Comparison of ENCODE assay signal across 19 cellular contexts in genomic region chr3:126798521-126798920, GRCh38.
"Had no signal": no experiment of that assay in that cellular context is flagged by ENCODE, and none has a peak within 500 bp of the region (broad histone marks: within the 10 kb centered on the region; RNA-seq: fewer than 3 reads in every experiment).

No MANE protein-coding gene starts in this region.

- H3K4me1 ChIP-seq: ascending aorta, left ventricle myocardium inferior, prostate gland, thyroid gland, upper lobe of right lung had no signal

- H3K27ac Mint-ChIP-seq: activated T-cell treated with anti-CD3 and anti-CD28 coated beads, Interleukin-2, amount 50 U/mL, for 24 hours; activated T-helper 17 cell treated with anti-CD3 and anti-CD28 coated beads, Interleukin-2, amount 50 U/mL, for 72 hours; natural killer cell; stimulated activated naive CD8-positive, alpha-beta T cell treated with anti-CD3 and anti-CD28 coated beads, Interleukin-15, Interleukin-2, amounts not matched to agents 100 ng/mL and 50 ng/mL, for 24 hours had no signal

- H3K4me3 Mint-ChIP-seq: activated T-cell treated with anti-CD3 and anti-CD28 coated beads, Interleukin-2, amount 50 U/mL, for 24 hours; activated T-helper 17 cell treated with anti-CD3 and anti-CD28 coated beads, Interleukin-2, amount 50 U/mL, for 72 hours; natural killer cell; stimulated activated naive CD8-positive, alpha-beta T cell treated with anti-CD3 and anti-CD28 coated beads, Interleukin-15, Interleukin-2, amounts not matched to agents 100 ng/mL and 50 ng/mL, for 24 hours; WTC11 had no signal

- H3K9me3 ChIP-seq: ascending aorta, ovary, prostate gland, thyroid gland, upper lobe of right lung had no signal

- H3K27me3 ChIP-seq: ascending aorta, ovary, thyroid gland, upper lobe of right lung had no signal

- H3K27me3 Mint-ChIP-seq: activated T-cell treated with anti-CD3 and anti-CD28 coated beads, Interleukin-2, amount 50 U/mL, for 24 hours; activated T-helper 17 cell treated with anti-CD3 and anti-CD28 coated beads, Interleukin-2, amount 50 U/mL, for 72 hours; stimulated activated naive CD8-positive, alpha-beta T cell treated with anti-CD3 and anti-CD28 coated beads, Interleukin-15, Interleukin-2, amounts not matched to agents 100 ng/mL and 50 ng/mL, for 24 hours had no signal

- H3K4me3 ChIP-seq: ascending aorta, left ventricle myocardium inferior, ovary, prostate gland, thyroid gland, upper lobe of right lung had no signal

- H3K4me1 Mint-ChIP-seq: activated T-helper 17 cell treated with anti-CD3 and anti-CD28 coated beads, Interleukin-2, amount 50 U/mL, for 72 hours had no signal

- H3K36me3 ChIP-seq: ovary, prostate gland, thyroid gland, upper lobe of right lung had no signal

- DNase-seq: activated CD8-positive, alpha-beta memory T cell treated with anti-CD3 and anti-CD28 coated beads, Interleukin-2, amount 50 U/mL, for 4 hours; activated T-cell treated with anti-CD3 and anti-CD28 coated beads, Interleukin-2, amount 50 U/mL, for 24 hours; cortex of kidney; erythroblast; hippocampal formation; left ventricle myocardium inferior; midbrain; natural killer cell; ovary; stimulated activated CD4-positive, alpha-beta T cell treated with anti-CD3 and anti-CD28 coated beads, Interleukin-12 subunit alpha, Interleukin-12 subunit beta, amount 100 ng/mL, for 4 hours; substantia nigra; T-helper 9 cell; thyroid gland; upper lobe of right lung had no signal

- H3K27ac ChIP-seq: ascending aorta, left ventricle myocardium inferior, ovary, prostate gland, thyroid gland, upper lobe of right lung had no signal
